ENCODE assay signal across 39 cellular contexts in genomic region chr2:48613211-48613610, GRCh38. TPM values are rescaled to one million over a fixed set of nuclear protein-coding genes. Genes with fewer than 3 reads are reported as not detected.
"Had no signal": no experiment of that assay in that cellular context is flagged by ENCODE, and none has a peak within 500 bp of the region (broad histone marks: within the 10 kb centered on the region; RNA-seq: fewer than 3 reads in every experiment).

No MANE protein-coding gene starts in this region.

- H3K27ac ChIP-seq: ascending aorta, body of pancreas, brain microvascular endothelial cell, breast epithelium, cardiac muscle cell had no signal

- H3K27me3 ChIP-seq: ascending aorta, body of pancreas, brain microvascular endothelial cell, breast epithelium, cardiac muscle cell had no signal

- H3K36me3 Mint-ChIP-seq: activated naive CD4-positive, alpha-beta T cell treated with anti-CD3 and anti-CD28 coated beads, Interleukin-2, amount 10 ng/mL, durations not matched to agents 7 days and 5 days; activated naive CD4-positive, alpha-beta T cell treated with anti-CD3 and anti-CD28 coated beads, Interleukin-2, amount 50 U/mL, for 24 hours; activated naive CD8-positive, alpha-beta T cell; activated naive CD8-positive, alpha-beta T cell treated with anti-CD3 and anti-CD28 coated beads for 36 hours; activated naive CD8-positive, alpha-beta T cell treated with anti-CD3 and anti-CD28 coated beads, Interleukin-2, amount 10 ng/mL, durations not matched to agents 7 days and 5 days had no signal

- H3K27me3 Mint-ChIP-seq: brain had no signal

- H3K4me3 Mint-ChIP-seq: activated naive CD4-positive, alpha-beta T cell treated with anti-CD3 and anti-CD28 coated beads for 36 hours; activated naive CD4-positive, alpha-beta T cell treated with anti-CD3 and anti-CD28 coated beads, Interleukin-2, amount 10 ng/mL, durations not matched to agents 7 days and 5 days; activated naive CD4-positive, alpha-beta T cell treated with anti-CD3 and anti-CD28 coated beads, Interleukin-2, amount 50 U/mL, for 24 hours; activated naive CD8-positive, alpha-beta T cell; activated naive CD8-positive, alpha-beta T cell treated with anti-CD3 and anti-CD28 coated beads for 36 hours; activated naive CD8-positive, alpha-beta T cell treated with anti-CD3 and anti-CD28 coated beads, Interleukin-2, amount 10 ng/mL, durations not matched to agents 7 days and 5 days; activated naive CD8-positive, alpha-beta T cell treated with anti-CD3 and anti-CD28 coated beads, Interleukin-2, amount 50 U/mL, for 24 hours; activated T-cell treated with anti-CD3 and anti-CD28 coated beads, Interleukin-2, amount 50 U/mL, for 24 hours; activated T-cell treated with anti-CD3 and anti-CD28 coated beads, Interleukin-2, amount 50 U/mL, for 4 hours; activated T-cell treated with anti-CD3 and anti-CD28 coated beads, Interleukin-2, amount 50 U/mL, for 72 hours; activated T-helper 1 cell treated with anti-CD3 and anti-CD28 coated beads, Interleukin-12 subunit alpha, Interleukin-12 subunit beta, Interleukin-2, Interleukin-4 antibody, amounts not matched to agents 30 ng/mL and 10 ng/mL and 1 ng/mL, durations not matched to agents 14 hours and 24 hours and 36 hours; activated T-helper 17 cell treated with anti-CD3 and anti-CD28 coated beads, Interleukin-2, amount 50 U/mL, for 72 hours; brain; central memory CD8-positive, alpha-beta T cell had no signal

- DNase-seq: activated effector memory CD4-positive, alpha-beta T cell treated with anti-CD3 and anti-CD28 coated beads, Interleukin-2, amount 50 U/mL, for 16 hours; activated effector memory CD4-positive, alpha-beta T cell treated with Interleukin-2 at 50 U/mL for 16 hours; activated gamma-delta T cell; activated gamma-delta T cell treated with Interleukin-2 at 50 U/mL for 16 hours; activated naive CD4-positive, alpha-beta T cell; activated naive CD4-positive, alpha-beta T cell treated with anti-CD3 and anti-CD28 coated beads for 36 hours; activated naive CD4-positive, alpha-beta T cell treated with anti-CD3 and anti-CD28 coated beads, Interleukin-2, amount 10 ng/mL, durations not matched to agents 7 days and 5 days; activated naive CD4-positive, alpha-beta T cell treated with anti-CD3 and anti-CD28 coated beads, Interleukin-2, amount 50 U/mL, for 16 hours; activated naive CD4-positive, alpha-beta T cell treated with Interleukin-2 at 50 U/mL for 16 hours; activated naive CD8-positive, alpha-beta T cell treated with anti-CD3 and anti-CD28 coated beads for 36 hours; activated naive CD8-positive, alpha-beta T cell treated with anti-CD3 and anti-CD28 coated beads, Interleukin-2, amount 10 ng/mL, durations not matched to agents 7 days and 5 days; activated naive CD8-positive, alpha-beta T cell treated with anti-CD3 and anti-CD28 coated beads, Interleukin-2, amount 50 U/mL, for 24 hours; activated T-cell treated with anti-CD3 and anti-CD28 coated beads for 4 hours; activated T-cell treated with anti-CD3 and anti-CD28 coated beads, Interleukin-2, amount 50 U/mL, for 1 hour; activated T-cell treated with anti-CD3 and anti-CD28 coated beads, Interleukin-2, amount 50 U/mL, for 24 hours; activated T-cell treated with anti-CD3 and anti-CD28 coated beads, Interleukin-2, amount 50 U/mL, for 4 hours; activated T-cell treated with anti-CD3 and anti-CD28 coated beads, Interleukin-2, amount 50 U/mL, for 48 hours; activated T-cell treated with anti-CD3 and anti-CD28 coated beads, Interleukin-2, amount 50 U/mL, for 72 hours; amniotic stem cell; amygdala; anterior cingulate cortex; aorta; body of pancreas; brain microvascular endothelial cell; caudate nucleus; central memory CD4-positive, alpha-beta T cell; cerebellar nuclear complex had no signal

- H3K4me1 ChIP-seq: ascending aorta, body of pancreas, breast epithelium had no signal

- H3K9me3 Mint-ChIP-seq: activated naive CD4-positive, alpha-beta T cell treated with anti-CD3 and anti-CD28 coated beads, Interleukin-2, amount 50 U/mL, for 24 hours; activated naive CD4-positive, alpha-beta T cell treated with anti-CD3 and anti-CD28 coated beads, Interleukin-2, amount 50 U/mL, for 72 hours; activated naive CD8-positive, alpha-beta T cell treated with anti-CD3 and anti-CD28 coated beads for 36 hours; activated naive CD8-positive, alpha-beta T cell treated with anti-CD3 and anti-CD28 coated beads, Interleukin-2, amount 50 U/mL, for 24 hours; activated T-cell treated with anti-CD3 and anti-CD28 coated beads, Interleukin-2, amount 50 U/mL, for 24 hours; activated T-cell treated with anti-CD3 and anti-CD28 coated beads, Interleukin-2, amount 50 U/mL, for 4 hours; activated T-cell treated with anti-CD3 and anti-CD28 coated beads, Interleukin-2, amount 50 U/mL, for 72 hours; activated T-helper 1 cell treated with anti-CD3 and anti-CD28 coated beads, Interleukin-12 subunit alpha, Interleukin-12 subunit beta, Interleukin-2, Interleukin-4 antibody, amounts not matched to agents 30 ng/mL and 10 ng/mL and 1 ng/mL, durations not matched to agents 14 hours and 24 hours and 36 hours; activated T-helper 17 cell treated with anti-CD3 and anti-CD28 coated beads, Interleukin-2, amount 50 U/mL, for 72 hours; central memory CD8-positive, alpha-beta T cell had no signal

- H3K27ac Mint-ChIP-seq: activated naive CD4-positive, alpha-beta T cell treated with anti-CD3 and anti-CD28 coated beads for 36 hours; activated naive CD4-positive, alpha-beta T cell treated with anti-CD3 and anti-CD28 coated beads, Interleukin-2, amount 10 ng/mL, durations not matched to agents 7 days and 5 days; activated naive CD4-positive, alpha-beta T cell treated with anti-CD3 and anti-CD28 coated beads, Interleukin-2, amount 50 U/mL, for 24 hours; activated naive CD4-positive, alpha-beta T cell treated with anti-CD3 and anti-CD28 coated beads, Interleukin-2, amount 50 U/mL, for 72 hours; activated naive CD8-positive, alpha-beta T cell; activated naive CD8-positive, alpha-beta T cell treated with anti-CD3 and anti-CD28 coated beads for 36 hours; activated naive CD8-positive, alpha-beta T cell treated with anti-CD3 and anti-CD28 coated beads, Interleukin-2, amount 10 ng/mL, durations not matched to agents 7 days and 5 days; activated naive CD8-positive, alpha-beta T cell treated with anti-CD3 and anti-CD28 coated beads, Interleukin-2, amount 50 U/mL, for 24 hours; activated T-cell treated with anti-CD3 and anti-CD28 coated beads, Interleukin-2, amount 50 U/mL, for 24 hours; activated T-cell treated with anti-CD3 and anti-CD28 coated beads, Interleukin-2, amount 50 U/mL, for 72 hours; activated T-helper 1 cell treated with anti-CD3 and anti-CD28 coated beads, Interleukin-12 subunit alpha, Interleukin-12 subunit beta, Interleukin-2, Interleukin-4 antibody, amounts not matched to agents 30 ng/mL and 10 ng/mL and 1 ng/mL, durations not matched to agents 14 hours and 24 hours and 36 hours; activated T-helper 17 cell treated with anti-CD3 and anti-CD28 coated beads, Interleukin-2, amount 50 U/mL, for 72 hours; activated T-helper 2 cell treated with anti-CD3 and anti-CD28 coated beads, Interferon-gamma antibody, Interleukin-2, Interleukin-4, amounts not matched to agents 10 μg/mL and 5 μg/mL and 100 μg/mL, durations not matched to agents 14 hours and 24 hours and 36 hours; brain had no signal

- H3K9me3 ChIP-seq: ascending aorta, body of pancreas had no signal

- H3K4me1 Mint-ChIP-seq: activated naive CD4-positive, alpha-beta T cell treated with anti-CD3 and anti-CD28 coated beads, Interleukin-2, amount 10 ng/mL, durations not matched to agents 7 days and 5 days; activated naive CD4-positive, alpha-beta T cell treated with anti-CD3 and anti-CD28 coated beads, Interleukin-2, amount 50 U/mL, for 24 hours; activated naive CD8-positive, alpha-beta T cell treated with anti-CD3 and anti-CD28 coated beads for 36 hours; activated naive CD8-positive, alpha-beta T cell treated with anti-CD3 and anti-CD28 coated beads, Interleukin-2, amount 10 ng/mL, durations not matched to agents 7 days and 5 days; activated naive CD8-positive, alpha-beta T cell treated with anti-CD3 and anti-CD28 coated beads, Interleukin-2, amount 50 U/mL, for 24 hours; activated T-helper 17 cell treated with anti-CD3 and anti-CD28 coated beads, Interleukin-2, amount 50 U/mL, for 72 hours; brain; central memory CD8-positive, alpha-beta T cell had no signal

- H3K36me3 ChIP-seq: ascending aorta, brain microvascular endothelial cell, breast epithelium, cardiac muscle cell had no signal

- H3K4me3 ChIP-seq: ascending aorta, body of pancreas, breast epithelium, cardiac muscle cell had no signal

RNA-seq across cellular contexts. Expression of gene GTF2A1L, which starts 4.4 kb away (rescaled TPM):
- total RNA-seq: activated naive CD4-positive, alpha-beta T cell treated with anti-CD3 and anti-CD28 coated beads for 36 hours; activated naive CD4-positive, alpha-beta T cell treated with anti-CD3 and anti-CD28 coated beads, Interleukin-2, amount 50 U/mL, for 72 hours; activated naive CD8-positive, alpha-beta T cell treated with anti-CD3 and anti-CD28 coated beads for 36 hours; activated naive CD8-positive, alpha-beta T cell treated with anti-CD3 and anti-CD28 coated beads, Interleukin-2, amount 10 ng/mL, durations not matched to agents 7 days and 5 days; activated T-cell treated with anti-CD3 and anti-CD28 coated beads, Interleukin-2, amount 50 U/mL, for 4 hours; activated T-cell treated with anti-CD3 and anti-CD28 coated beads, Interleukin-2, amount 50 U/mL, for 72 hours; activated T-helper 1 cell treated with anti-CD3 and anti-CD28 coated beads, Interleukin-12 subunit alpha, Interleukin-12 subunit beta, Interleukin-2, Interleukin-4 antibody, amounts not matched to agents 30 ng/mL and 10 ng/mL and 1 ng/mL, durations not matched to agents 14 hours and 24 hours and 36 hours; activated T-helper 17 cell treated with anti-CD3 and anti-CD28 coated beads, Interleukin-2, amount 50 U/mL, for 72 hours; activated T-helper 2 cell treated with anti-CD3 and anti-CD28 coated beads, Interferon-gamma antibody, Interleukin-2, Interleukin-4, amounts not matched to agents 10 μg/mL and 5 μg/mL and 100 μg/mL, durations not matched to agents 14 hours and 24 hours and 36 hours; aorta; astrocyte had no signal
